Comparison of ENCODE assay signal across 1 cellular context in the genomic region with DNA sequence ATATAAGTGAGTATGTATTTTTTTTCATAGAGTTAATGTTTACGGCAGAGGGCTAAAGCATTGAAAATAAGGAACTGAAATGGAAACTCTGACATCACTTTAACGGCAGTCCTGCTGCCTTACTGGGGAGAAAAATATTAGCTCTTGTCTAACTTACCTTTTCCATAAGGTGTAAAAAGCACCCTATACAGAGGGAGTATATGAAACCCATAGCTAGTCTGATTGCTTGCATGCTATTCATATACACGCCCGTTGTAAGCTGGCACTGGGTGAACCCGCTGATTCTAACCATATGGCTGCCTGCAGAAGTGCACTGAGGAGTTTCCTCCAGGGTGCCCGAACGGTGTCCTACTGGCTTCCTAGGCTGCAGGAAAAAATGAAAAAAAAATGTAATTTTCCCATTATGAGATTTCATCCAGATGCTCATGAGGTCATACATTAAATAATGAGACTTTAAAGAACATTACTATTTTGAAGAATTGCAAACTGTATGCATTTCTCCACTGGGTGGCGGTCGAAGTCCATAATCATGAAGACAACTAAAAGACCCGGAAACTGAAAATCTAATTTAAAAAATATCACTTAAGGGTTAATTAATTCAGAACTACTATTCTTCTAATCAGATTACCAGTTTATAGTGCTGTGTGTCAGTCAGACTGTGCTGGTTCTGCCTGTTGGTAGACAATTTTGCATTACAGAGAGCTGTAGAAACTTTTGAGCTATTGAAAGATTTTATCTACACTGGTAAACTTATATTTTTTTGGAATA.
TF ChIP-seq lines count a peak whose summit lies in the region.

No MANE protein-coding gene starts in this region.

TF ChIP-seq in H1, 55 proteins besides CTCF, POLR2A, EP300 and RAD21 (continued from another document):
- TF ChIP-seq, protein P1, sequence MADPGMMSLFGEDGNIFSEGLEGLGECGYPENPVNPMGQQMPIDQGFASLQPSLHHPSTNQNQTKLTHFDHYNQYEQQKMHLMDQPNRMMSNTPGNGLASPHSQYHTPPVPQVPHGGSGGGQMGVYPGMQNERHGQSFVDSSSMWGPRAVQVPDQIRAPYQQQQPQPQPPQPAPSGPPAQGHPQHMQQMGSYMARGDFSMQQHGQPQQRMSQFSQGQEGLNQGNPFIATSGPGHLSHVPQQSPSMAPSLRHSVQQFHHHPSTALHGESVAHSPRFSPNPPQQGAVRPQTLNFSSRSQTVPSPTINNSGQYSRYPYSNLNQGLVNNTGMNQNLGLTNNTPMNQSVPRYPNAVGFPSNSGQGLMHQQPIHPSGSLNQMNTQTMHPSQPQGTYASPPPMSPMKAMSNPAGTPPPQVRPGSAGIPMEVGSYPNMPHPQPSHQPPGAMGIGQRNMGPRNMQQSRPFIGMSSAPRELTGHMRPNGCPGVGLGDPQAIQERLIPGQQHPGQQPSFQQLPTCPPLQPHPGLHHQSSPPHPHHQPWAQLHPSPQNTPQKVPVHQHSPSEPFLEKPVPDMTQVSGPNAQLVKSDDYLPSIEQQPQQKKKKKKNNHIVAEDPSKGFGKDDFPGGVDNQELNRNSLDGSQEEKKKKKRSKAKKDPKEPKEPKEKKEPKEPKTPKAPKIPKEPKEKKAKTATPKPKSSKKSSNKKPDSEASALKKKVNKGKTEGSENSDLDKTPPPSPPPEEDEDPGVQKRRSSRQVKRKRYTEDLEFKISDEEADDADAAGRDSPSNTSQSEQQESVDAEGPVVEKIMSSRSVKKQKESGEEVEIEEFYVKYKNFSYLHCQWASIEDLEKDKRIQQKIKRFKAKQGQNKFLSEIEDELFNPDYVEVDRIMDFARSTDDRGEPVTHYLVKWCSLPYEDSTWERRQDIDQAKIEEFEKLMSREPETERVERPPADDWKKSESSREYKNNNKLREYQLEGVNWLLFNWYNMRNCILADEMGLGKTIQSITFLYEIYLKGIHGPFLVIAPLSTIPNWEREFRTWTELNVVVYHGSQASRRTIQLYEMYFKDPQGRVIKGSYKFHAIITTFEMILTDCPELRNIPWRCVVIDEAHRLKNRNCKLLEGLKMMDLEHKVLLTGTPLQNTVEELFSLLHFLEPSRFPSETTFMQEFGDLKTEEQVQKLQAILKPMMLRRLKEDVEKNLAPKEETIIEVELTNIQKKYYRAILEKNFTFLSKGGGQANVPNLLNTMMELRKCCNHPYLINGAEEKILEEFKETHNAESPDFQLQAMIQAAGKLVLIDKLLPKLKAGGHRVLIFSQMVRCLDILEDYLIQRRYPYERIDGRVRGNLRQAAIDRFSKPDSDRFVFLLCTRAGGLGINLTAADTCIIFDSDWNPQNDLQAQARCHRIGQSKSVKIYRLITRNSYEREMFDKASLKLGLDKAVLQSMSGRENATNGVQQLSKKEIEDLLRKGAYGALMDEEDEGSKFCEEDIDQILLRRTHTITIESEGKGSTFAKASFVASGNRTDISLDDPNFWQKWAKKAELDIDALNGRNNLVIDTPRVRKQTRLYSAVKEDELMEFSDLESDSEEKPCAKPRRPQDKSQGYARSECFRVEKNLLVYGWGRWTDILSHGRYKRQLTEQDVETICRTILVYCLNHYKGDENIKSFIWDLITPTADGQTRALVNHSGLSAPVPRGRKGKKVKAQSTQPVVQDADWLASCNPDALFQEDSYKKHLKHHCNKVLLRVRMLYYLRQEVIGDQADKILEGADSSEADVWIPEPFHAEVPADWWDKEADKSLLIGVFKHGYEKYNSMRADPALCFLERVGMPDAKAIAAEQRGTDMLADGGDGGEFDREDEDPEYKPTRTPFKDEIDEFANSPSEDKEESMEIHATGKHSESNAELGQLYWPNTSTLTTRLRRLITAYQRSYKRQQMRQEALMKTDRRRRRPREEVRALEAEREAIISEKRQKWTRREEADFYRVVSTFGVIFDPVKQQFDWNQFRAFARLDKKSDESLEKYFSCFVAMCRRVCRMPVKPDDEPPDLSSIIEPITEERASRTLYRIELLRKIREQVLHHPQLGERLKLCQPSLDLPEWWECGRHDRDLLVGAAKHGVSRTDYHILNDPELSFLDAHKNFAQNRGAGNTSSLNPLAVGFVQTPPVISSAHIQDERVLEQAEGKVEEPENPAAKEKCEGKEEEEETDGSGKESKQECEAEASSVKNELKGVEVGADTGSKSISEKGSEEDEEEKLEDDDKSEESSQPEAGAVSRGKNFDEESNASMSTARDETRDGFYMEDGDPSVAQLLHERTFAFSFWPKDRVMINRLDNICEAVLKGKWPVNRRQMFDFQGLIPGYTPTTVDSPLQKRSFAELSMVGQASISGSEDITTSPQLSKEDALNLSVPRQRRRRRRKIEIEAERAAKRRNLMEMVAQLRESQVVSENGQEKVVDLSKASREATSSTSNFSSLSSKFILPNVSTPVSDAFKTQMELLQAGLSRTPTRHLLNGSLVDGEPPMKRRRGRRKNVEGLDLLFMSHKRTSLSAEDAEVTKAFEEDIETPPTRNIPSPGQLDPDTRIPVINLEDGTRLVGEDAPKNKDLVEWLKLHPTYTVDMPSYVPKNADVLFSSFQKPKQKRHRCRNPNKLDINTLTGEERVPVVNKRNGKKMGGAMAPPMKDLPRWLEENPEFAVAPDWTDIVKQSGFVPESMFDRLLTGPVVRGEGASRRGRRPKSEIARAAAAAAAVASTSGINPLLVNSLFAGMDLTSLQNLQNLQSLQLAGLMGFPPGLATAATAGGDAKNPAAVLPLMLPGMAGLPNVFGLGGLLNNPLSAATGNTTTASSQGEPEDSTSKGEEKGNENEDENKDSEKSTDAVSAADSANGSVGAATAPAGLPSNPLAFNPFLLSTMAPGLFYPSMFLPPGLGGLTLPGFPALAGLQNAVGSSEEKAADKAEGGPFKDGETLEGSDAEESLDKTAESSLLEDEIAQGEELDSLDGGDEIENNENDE (IDR thresholded peaks at IDR 0.05; ENCODE audit: insufficient replicate concordance, low read length) = no peak
- TF ChIP-seq, protein P2, sequence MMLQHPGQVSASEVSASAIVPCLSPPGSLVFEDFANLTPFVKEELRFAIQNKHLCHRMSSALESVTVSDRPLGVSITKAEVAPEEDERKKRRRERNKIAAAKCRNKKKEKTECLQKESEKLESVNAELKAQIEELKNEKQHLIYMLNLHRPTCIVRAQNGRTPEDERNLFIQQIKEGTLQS (IDR thresholded peaks at IDR 0.05; ENCODE audit: insufficient read depth, low read depth, low read length) = no peak
- TF ChIP-seq, protein P3, sequence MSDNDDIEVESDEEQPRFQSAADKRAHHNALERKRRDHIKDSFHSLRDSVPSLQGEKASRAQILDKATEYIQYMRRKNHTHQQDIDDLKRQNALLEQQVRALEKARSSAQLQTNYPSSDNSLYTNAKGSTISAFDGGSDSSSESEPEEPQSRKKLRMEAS (IDR thresholded peaks at IDR 0.05) = no peak
- TF ChIP-seq SAP30 (IDR thresholded peaks at IDR 0.05; ENCODE audit: insufficient read depth, insufficient replicate concordance, low read length) (no peak), BRCA1 (IDR thresholded peaks at IDR 0.05; ENCODE audit: low read depth, low read length) (no peak), FOSL1 (IDR thresholded peaks at IDR 0.05; ENCODE audit: insufficient read depth, low read depth, low read length) (no peak)
